8 cellular contexts compared by ENCODE assay signal in the genomic region with DNA sequence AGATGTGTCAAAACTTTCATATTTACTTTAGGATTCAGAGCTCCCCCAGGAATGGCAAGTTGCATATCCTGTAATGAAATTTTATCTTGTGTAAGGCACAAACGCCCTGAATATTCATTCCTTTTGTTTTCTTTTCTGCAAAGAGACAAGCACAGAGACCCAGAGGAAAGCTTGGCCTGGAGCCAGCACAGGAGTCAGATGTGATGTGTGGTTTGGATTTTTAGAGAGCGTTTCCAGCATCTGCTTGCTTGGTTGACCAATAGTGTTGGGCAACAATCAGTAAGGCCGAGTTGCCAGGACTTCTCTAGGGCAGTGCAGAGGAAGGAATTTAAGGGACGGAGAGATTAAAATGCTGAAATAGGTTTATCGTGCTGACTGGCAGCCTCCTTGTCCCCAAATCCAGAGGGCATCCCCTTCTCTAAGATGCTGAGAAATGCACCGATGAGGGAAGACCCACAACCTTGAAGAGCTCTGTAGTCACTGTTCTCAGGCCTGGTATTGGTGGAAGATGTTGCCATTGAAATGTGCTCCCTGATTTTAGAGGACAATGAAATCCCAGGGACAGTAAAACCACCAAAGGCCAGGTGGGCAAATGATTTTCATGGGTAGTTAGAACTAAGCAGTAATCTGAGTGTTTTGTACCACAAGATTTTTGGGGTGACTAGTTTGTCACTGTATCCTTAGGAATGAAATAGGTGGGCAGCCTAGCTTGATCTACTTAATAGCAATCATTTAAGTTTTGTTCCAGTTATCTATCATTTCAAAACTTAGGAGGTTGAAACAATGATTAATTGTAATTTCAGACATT. TPM values are rescaled to one million over a fixed set of nuclear protein-coding genes. Genes with fewer than 3 reads are reported as not detected.
DNase-seq lines count a peak whose midpoint lies in the region; ATAC-seq and TF ChIP-seq lines count a peak whose summit lies in the region.

No MANE protein-coding gene starts in this region.

- H3K27me3 ChIP-seq in neural progenitor cell (no peaks in the 10 kb centered on the region), WERI-Rb-1 (ENCODE audit: insufficient read depth, low read depth, severe bottlenecking) (no peaks in the 10 kb centered on the region)

- H3K79me2 ChIP-seq in neural progenitor cell (ENCODE audit: low read depth), result no peaks in the 10 kb centered on the region

- H3K4me1 ChIP-seq in neural progenitor cell, result no peaks in the 10 kb centered on the region

- H3K27me3 Mint-ChIP-seq in neural progenitor cell (ENCODE audit: insufficient read depth, low read depth), result no peaks in the 10 kb centered on the region
- H3K27me3 Mint-ChIP-seq in activated CD8-positive, alpha-beta memory T cell treated with anti-CD3 and anti-CD28 coated beads, Interleukin-2, amount 10 ng/mL, durations not matched to agents 7 days and 5 days, result peaks cover 39% of the 10 kb centered on the region

- H3K4me1 Mint-ChIP-seq in neural progenitor cell, result no peaks in the 10 kb centered on the region
- peaks cover 14% of the 10 kb centered on the region for H3K4me1 Mint-ChIP-seq in activated CD8-positive, alpha-beta memory T cell treated with anti-CD3 and anti-CD28 coated beads, Interleukin-2, amount 10 ng/mL, durations not matched to agents 7 days and 5 days

- no peaks in the 10 kb centered on the region for H3F3A ChIP-seq in neural progenitor cell (ENCODE audit: low read depth)

- no peak overlapping the region for H3K27ac Mint-ChIP-seq in neural progenitor cell
- H3K27ac Mint-ChIP-seq in activated CD8-positive, alpha-beta memory T cell treated with anti-CD3 and anti-CD28 coated beads, Interleukin-2, amount 10 ng/mL, durations not matched to agents 7 days and 5 days, result no peak overlapping the region

- no peak for ATAC-seq in activated CD8-positive, alpha-beta memory T cell treated with anti-CD3 and anti-CD28 coated beads, Interleukin-2, amount 10 ng/mL, durations not matched to agents 7 days and 5 days

- TF ChIP-seq CTCF in coronary artery (IDR thresholded peaks at IDR 0.05), result no peak
- TF ChIP-seq CTCF in neural progenitor cell (IDR thresholded peaks at IDR 0.05), result no peak
- TF ChIP-seq CTCF in WERI-Rb-1 (IDR thresholded peaks at IDR 0.05; ENCODE audit: low read depth, low read length), result no peak

- H3K4me3 Mint-ChIP-seq in neural progenitor cell, result peak overlapping the region; percentile 27
- no peak overlapping the region for H3K4me3 Mint-ChIP-seq in activated CD8-positive, alpha-beta memory T cell treated with anti-CD3 and anti-CD28 coated beads, Interleukin-2, amount 10 ng/mL, durations not matched to agents 7 days and 5 days

- no peak overlapping the region for H3K27ac ChIP-seq in coronary artery
- H3K27ac ChIP-seq in neural progenitor cell, result no peak overlapping the region
- no peak overlapping the region for H3K27ac ChIP-seq in WERI-Rb-1

- H3K9ac ChIP-seq in neural progenitor cell, result no peak overlapping the region

- H3K9me3 Mint-ChIP-seq in neural progenitor cell, result no peaks in the 10 kb centered on the region
- no peaks in the 10 kb centered on the region for H3K9me3 Mint-ChIP-seq in activated CD8-positive, alpha-beta memory T cell treated with anti-CD3 and anti-CD28 coated beads, Interleukin-2, amount 10 ng/mL, durations not matched to agents 7 days and 5 days (ENCODE audit: low read depth)

- H4K20me1 ChIP-seq in neural progenitor cell (ENCODE audit: low read depth), result no peaks in the 10 kb centered on the region

- H3K4me3 ChIP-seq in coronary artery, result no peak overlapping the region
- H3K4me3 ChIP-seq in neural progenitor cell, result no peak overlapping the region
- no peak overlapping the region for H3K4me3 ChIP-seq in WERI-Rb-1 (ENCODE audit: low read depth, low read length)

- H3K36me3 Mint-ChIP-seq in neural progenitor cell, result no peaks in the 10 kb centered on the region
- no peaks in the 10 kb centered on the region for H3K36me3 Mint-ChIP-seq in activated CD8-positive, alpha-beta memory T cell treated with anti-CD3 and anti-CD28 coated beads, Interleukin-2, amount 10 ng/mL, durations not matched to agents 7 days and 5 days

- no peak overlapping the region for H2AFZ ChIP-seq in neural progenitor cell (replicated peaks)

- CTCF ChIA-PET in activated CD8-positive, alpha-beta memory T cell treated with anti-CD3 and anti-CD28 coated beads, Interleukin-2, amount 10 ng/mL, durations not matched to agents 7 days and 5 days (lab: Charles Lee), result no interaction called here

- no peaks in the 10 kb centered on the region for H3K36me3 ChIP-seq in neural progenitor cell
- H3K36me3 ChIP-seq in WERI-Rb-1, result no peaks in the 10 kb centered on the region

- DNase-seq in DMS 273 treated with DMSO at 0.1 percent for 48 hours (lab: John Stamatoyannopoulos, UW) (peak; percentile 11), NCI-H2029 (lab: John Stamatoyannopoulos, UW) (peak; percentile 47), coronary artery (ENCODE audit: low spot score) (peak; percentile 87), neural progenitor cell (ENCODE audit: low spot score) (no peak), foreskin melanocyte (no peak), DMS114 treated with DMSO at 0.1 percent for 48 hours (lab: John Stamatoyannopoulos, UW; ENCODE audit: unreplicated experiment) (no peak), WERI-Rb-1 (no peak)
- no peak for DNase-seq in activated CD8-positive, alpha-beta memory T cell treated with anti-CD3 and anti-CD28 coated beads, Interleukin-2, amount 10 ng/mL, durations not matched to agents 7 days and 5 days

- H3K4me2 ChIP-seq in neural progenitor cell, result no peak overlapping the region

- H3K9me3 ChIP-seq in neural progenitor cell (ENCODE audit: low read depth), result no peaks in the 10 kb centered on the region
- no peaks in the 10 kb centered on the region for H3K9me3 ChIP-seq in WERI-Rb-1 (ENCODE audit: severe bottlenecking)

RNA-seq across cellular contexts. Expression of gene RHOU, which starts 37.9 kb away (rescaled TPM):
- total RNA-seq in neural progenitor cell (ENCODE audit: low replicate concordance), result 47.6 and 67.0 TPM in 2 replicates
- total RNA-seq in activated CD8-positive, alpha-beta memory T cell treated with anti-CD3 and anti-CD28 coated beads, Interleukin-2, amount 10 ng/mL, durations not matched to agents 7 days and 5 days, result 1 to 10 TPM in 1 of 2 experiments, under 1 TPM in 1; 0.61 to 4.5 TPM

Comparison
In these comparisons a context has a peak if more than half of its experiments do, and no peak if none do; other contexts are left out.
1. DNase-seq: peak in DMS 273 treated with DMSO at 0.1 percent for 48 hours (single experiment), NCI-H2029 (single experiment) and coronary artery (single experiment); none in neural progenitor cell (single experiment), activated CD8-positive, alpha-beta memory T cell treated with anti-CD3 and anti-CD28 coated beads, Interleukin-2, amount 10 ng/mL, durations not matched to agents 7 days and 5 days (single experiment), foreskin melanocyte (single experiment), DMS114 treated with DMSO at 0.1 percent for 48 hours (single experiment) and WERI-Rb-1 (single experiment).